20 cellular contexts compared by ENCODE assay signal in the genomic region with DNA sequence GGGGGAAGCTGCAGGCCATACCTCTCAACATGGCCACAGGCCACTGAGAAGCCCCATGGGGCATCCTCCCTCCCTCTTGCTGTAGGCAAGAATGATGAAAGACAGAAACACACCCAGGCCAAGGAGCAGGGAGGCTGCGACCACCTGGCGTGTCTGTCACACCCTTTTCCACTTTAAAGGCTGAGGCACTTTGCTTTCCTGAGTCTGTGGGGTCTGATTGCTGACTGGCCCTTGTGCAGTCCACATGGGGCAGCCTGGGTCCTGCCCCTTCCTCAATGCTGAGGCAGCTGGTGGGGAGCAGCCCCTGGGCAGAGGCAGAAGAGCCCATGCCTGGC. TPM values are rescaled to one million over a fixed set of nuclear protein-coding genes. Genes with fewer than 3 reads are reported as not detected.
DNase-seq lines count a peak whose midpoint lies in the region; ATAC-seq and TF ChIP-seq lines count a peak whose summit lies in the region.
"Had no signal": no experiment of that assay in that cellular context is flagged by ENCODE, and none has a peak within 500 bp of the region (broad histone marks: within the 10 kb centered on the region; RNA-seq: fewer than 3 reads in every experiment).

No MANE protein-coding gene starts in this region.

- H3F3A ChIP-seq in PC-9 (ENCODE audit: insufficient read depth, low read depth) = peaks cover 9% of the 10 kb centered on the region

- H3K9me3 Mint-ChIP-seq in T-helper 1 cell treated with Interleukin-12 subunit alpha and Interleukin-12 subunit beta and Interleukin-4 antibody, amounts not matched to agents 30 μg/mL and 1 μg/mL, for 36 hours = no peaks in the 10 kb centered on the region
- no peaks in the 10 kb centered on the region for H3K9me3 Mint-ChIP-seq in HFFc6
- no peaks in the 10 kb centered on the region for H3K9me3 Mint-ChIP-seq in naive thymus-derived CD8-positive, alpha-beta T cell

- H3K9me3 ChIP-seq in ascending aorta (no peaks in the 10 kb centered on the region), PC-9 (ENCODE audit: insufficient read depth, low read depth) (no peaks in the 10 kb centered on the region)
- H3K9me3 ChIP-seq: breast epithelium, neutrophil, Peyer's patch had no signal

- H3K4me3 Mint-ChIP-seq in T-helper 1 cell treated with Interleukin-12 subunit alpha and Interleukin-12 subunit beta and Interleukin-4 antibody, amounts not matched to agents 30 μg/mL and 1 μg/mL, for 36 hours = no peak overlapping the region
- no peak overlapping the region for H3K4me3 Mint-ChIP-seq in HFFc6
- H3K4me3 Mint-ChIP-seq in naive thymus-derived CD8-positive, alpha-beta T cell = peak overlapping the region in 3 of 10 donors; percentile 41 to 81 (median 55)

- POLR2A ChIA-PET in naive thymus-derived CD8-positive, alpha-beta T cell (lab: Charles Lee) = interaction anchor here (0.6 to 11.3 kb wide), 4 partner anchors 6 to 254 kb away, joined by 3 to 135 read pairs (median 53); a partner anchor contains a TSS
- POLR2A ChIA-PET in PC-9 (lab: Charles Lee; ENCODE audit: unreplicated experiment) = no interaction called here

- CTCF ChIA-PET in PC-9 (lab: Charles Lee) = no interaction called here

- no peaks in the 10 kb centered on the region for H3K79me2 ChIP-seq in PC-9 (ENCODE audit: low read depth)

- no peaks in the 10 kb centered on the region for H3K27me3 Mint-ChIP-seq in T-helper 1 cell treated with Interleukin-12 subunit alpha and Interleukin-12 subunit beta and Interleukin-4 antibody, amounts not matched to agents 30 μg/mL and 1 μg/mL, for 36 hours (ENCODE audit: low read depth)
- peaks cover 5% of the 10 kb centered on the region; the same call in 1 of the 2 replicates for H3K27me3 Mint-ChIP-seq in HFFc6 (ENCODE audit: insufficient read depth)
- H3K27me3 Mint-ChIP-seq in naive thymus-derived CD8-positive, alpha-beta T cell = no peaks in the 10 kb centered on the region

- BruUV-seq in PC-9 (replicated peaks; lab: Mats Ljungman, UMichigan) = no TSS peak

- DNase-seq in T-helper 1 cell (no peak), HFFc6 (no peak), ascending aorta (ENCODE audit: low spot score in 2 of 2) (no peak), DMS153 (lab: John Stamatoyannopoulos, UW) (no peak), GM19240 (ENCODE audit: insufficient read length, low spot score) (no peak), PC-9 (no peak)
- DNase-seq in naive thymus-derived CD8-positive, alpha-beta T cell = no peak
- DNase-seq: activated CD4-positive, alpha-beta T cell treated with anti-CD3 and anti-CD28 coated beads, Interleukin-2, amount 50 U/mL, for 1 hour; activated effector memory CD4-positive, alpha-beta T cell treated with Interleukin-2 at 50 U/mL for 16 hours; effector CD8-positive, alpha-beta T cell; NCI-H187; NCI-H526 treated with DMSO at 0.1 percent for 48 hours; Peyer's patch had no signal

- H3K4me1 ChIP-seq in ascending aorta (peaks cover 15 to 46% of the 10 kb centered on the region in 2 donors), PC-9 (replicated peaks; ENCODE audit: insufficient read depth) (peaks cover 20% of the 10 kb centered on the region)

- H3K27me3 ChIP-seq in ascending aorta (no peaks in the 10 kb centered on the region), PC-9 (ENCODE audit: insufficient read depth, low read depth) (no peaks in the 10 kb centered on the region)
- H3K27me3 ChIP-seq: breast epithelium, Peyer's patch had no signal

- H3K4me3 ChIP-seq in ascending aorta = no peak overlapping the region
- no peak overlapping the region for H3K4me3 ChIP-seq in PC-9
- H3K4me3 ChIP-seq: breast epithelium, Peyer's patch had no signal

- peaks cover 36% of the 10 kb centered on the region for H3K36me3 Mint-ChIP-seq in T-helper 1 cell treated with Interleukin-12 subunit alpha and Interleukin-12 subunit beta and Interleukin-4 antibody, amounts not matched to agents 30 μg/mL and 1 μg/mL, for 36 hours (ENCODE audit: low read depth)
- peaks cover 14% of the 10 kb centered on the region for H3K36me3 Mint-ChIP-seq in HFFc6 (ENCODE audit: low read depth)
- peaks cover 4 to 70% (median 4%) of the 10 kb centered on the region in 3 donors for H3K36me3 Mint-ChIP-seq in naive thymus-derived CD8-positive, alpha-beta T cell

- no peak for TF ChIP-seq CTCF in HFFc6 (IDR thresholded peaks at IDR 0.05)
- no peak for TF ChIP-seq CTCF in ascending aorta (IDR thresholded peaks at IDR 0.05)
- no peak for TF ChIP-seq CTCF in PC-9 (conservative IDR thresholded peaks at IDR 0.05)

- H4K20me1 ChIP-seq in PC-9 (ENCODE audit: insufficient read depth) = no peaks in the 10 kb centered on the region

- no peak overlapping the region for H3K4me2 ChIP-seq in PC-9

- no peak overlapping the region for H2AFZ ChIP-seq in PC-9

- H3K36me3 ChIP-seq in ascending aorta (peaks cover 53 to 60% of the 10 kb centered on the region in 2 donors), PC-9 (ENCODE audit: low read depth) (no peaks in the 10 kb centered on the region)
- H3K36me3 ChIP-seq: breast epithelium, neutrophil had no signal

- H3K9me2 ChIP-seq in PC-9 (ENCODE audit: insufficient read depth) = no peaks in the 10 kb centered on the region

- ATAC-seq in naive thymus-derived CD8-positive, alpha-beta T cell = no peak

- H3K27ac Mint-ChIP-seq in T-helper 1 cell treated with Interleukin-12 subunit alpha and Interleukin-12 subunit beta and Interleukin-4 antibody, amounts not matched to agents 30 μg/mL and 1 μg/mL, for 36 hours = peak overlapping the region; percentile 7
- peak overlapping the region; percentile 86; the same call in 1 of the 2 replicates for H3K27ac Mint-ChIP-seq in HFFc6
- peak overlapping the region in 6 of 10 donors; percentile 47 to 88 (median 60) for H3K27ac Mint-ChIP-seq in naive thymus-derived CD8-positive, alpha-beta T cell

- peaks cover 28% of the 10 kb centered on the region for H3K4me1 Mint-ChIP-seq in T-helper 1 cell treated with Interleukin-12 subunit alpha and Interleukin-12 subunit beta and Interleukin-4 antibody, amounts not matched to agents 30 μg/mL and 1 μg/mL, for 36 hours (ENCODE audit: low read depth)
- peaks cover 18% of the 10 kb centered on the region for H3K4me1 Mint-ChIP-seq in HFFc6 (ENCODE audit: low read depth)
- peaks cover 33 to 96% (median 86%) of the 10 kb centered on the region in 4 donors for H3K4me1 Mint-ChIP-seq in naive thymus-derived CD8-positive, alpha-beta T cell

- H3K27ac ChIP-seq in ascending aorta (peak overlapping the region; percentile 89 to 92), PC-9 (no peak overlapping the region)

- intact Hi-C loops in ascending aorta (cut with DNase I) (loop anchor here (2.0 kb wide), 1 partner anchor 49 kb away; a partner anchor contains a TSS), PC-9 (cut with micrococcal nuclease; ENCODE audit: unreplicated experiment) (loop anchor here (5.0 kb wide), 1 partner anchor 70 kb away; a partner anchor contains a TSS)

RNA-seq across cellular contexts. Expression of a gene that starts 8.7 kb away (rescaled TPM):
- 10 to 100 TPM; 15.4 to 28.5 (median 16.2) TPM for total RNA-seq in HFFc6 (2021; fragmentation: NEBNext Ultra II Directional; extraction: Animal tissue kit (Norgen Biotek cat#: 25700))
- 145 TPM for total RNA-seq in ascending aorta
- 100 to 1,000 TPM; 186 to 196 TPM for total RNA-seq in naive thymus-derived CD8-positive, alpha-beta T cell
- 100 to 1,000 TPM in 2 of 3 donors, 10 to 100 TPM in 1; 95.9 to 135 (median 125) TPM for polyA plus RNA-seq in naive thymus-derived CD8-positive, alpha-beta T cell
- total RNA-seq in PC-9 (2021) = not detected in 2 replicates
- total RNA-seq: A172, H1 had no signal
- polyA plus RNA-seq: H1 had no signal

RNA-seq across cellular contexts. Expression of a gene that starts 49.0 kb away (rescaled TPM):
- total RNA-seq in HFFc6 (2021; fragmentation: NEBNext Ultra II Directional; extraction: Animal tissue kit (Norgen Biotek cat#: 25700)) = 10 to 100 TPM; 28.6 to 37.4 (median 34.8) TPM
- total RNA-seq in ascending aorta = 110 TPM
- 10 to 100 TPM; 42.6 to 51.5 TPM for total RNA-seq in naive thymus-derived CD8-positive, alpha-beta T cell
- 10 to 100 TPM in 2 of 3 donors, 1 to 10 TPM in 1; 9.8 to 18.1 (median 14.9) TPM for polyA plus RNA-seq in naive thymus-derived CD8-positive, alpha-beta T cell
- 56.0 and 67.6 TPM in 2 replicates for total RNA-seq in PC-9 (2021)

RNA-seq across cellular contexts. Expression of a gene that starts 53.4 kb away (rescaled TPM):
- under 1 TPM in 4 of 6 experiments, not detected in 2; 0.14 to 0.24 (median 0.18) TPM for total RNA-seq in HFFc6 (2021; fragmentation: NEBNext Ultra II Directional; extraction: Animal tissue kit (Norgen Biotek cat#: 25700))
- total RNA-seq in ascending aorta (not detected), PC-9 (2021) (0.39 TPM in 1 of 2 replicates, not detected in the other)
- not detected for total RNA-seq in naive thymus-derived CD8-positive, alpha-beta T cell
- not detected for polyA plus RNA-seq in naive thymus-derived CD8-positive, alpha-beta T cell
- total RNA-seq: A172, breast epithelium, H1, HT1080, lung microvascular endothelial cell, Peyer's patch had no signal
- polyA plus RNA-seq: H1 had no signal

Comparison
In these comparisons a context has a peak if more than half of its experiments do, and no peak if none do; other contexts are left out.
1. H3K27ac Mint-ChIP-seq: peak in every context shown above with its lines; median percentile 86 in HFFc6; 60 in naive thymus-derived CD8-positive, alpha-beta T cell; 7 in T-helper 1 cell treated with Interleukin-12 subunit alpha and Interleukin-12 subunit beta and Interleukin-4 antibody, amounts not matched to agents 30 μg/mL and 1 μg/mL, for 36 hours.
2. RNA of a gene that starts 8.7 kb away (total RNA-seq): 186 to 196 TPM in naive thymus-derived CD8-positive, alpha-beta T cell, 145 TPM in ascending aorta (single experiment) and 15.4 to 28.5 TPM in HFFc6; not detected in PC-9; every median in the first group is over 10 times any median in the second.